Comparison of ENCODE assay signal across 8 cellular contexts in genomic region chr1:10152709-10153284, GRCh38. TPM values are rescaled to one million over a fixed set of nuclear protein-coding genes. Genes with fewer than 3 reads are reported as not detected.
A peak's percentile ranks its signal among the peaks of the same experiment; 100 is the strongest.
DNase-seq lines count a peak whose midpoint lies in the region; ATAC-seq, FAIRE-seq and TF ChIP-seq lines count a peak whose summit lies in the region.

No MANE protein-coding gene starts in this region.

- H3K9me3 ChIP-seq in SU-DHL-6 (ENCODE audit: insufficient read depth, low read length) (no peaks in the 10 kb centered on the region), HepG2 (ENCODE audit: low read length) (no peaks in the 10 kb centered on the region), stomach (no peaks in the 10 kb centered on the region)

- no peak overlapping the region for H3K9ac ChIP-seq in SU-DHL-6 (ENCODE audit: low read length)
- H3K9ac ChIP-seq in HepG2 (ENCODE audit: insufficient read depth, low read depth, low read length), result no peak overlapping the region

- no peak for TF ChIP-seq EP300 in HepG2 (IDR thresholded peaks at IDR 0.05; ENCODE audit: low read depth in 2 of 2, low read length in 2 of 2)
- TF ChIP-seq EP300 in HepG2 (CRISPR knock-in tag; IDR thresholded peaks at IDR 0.05; ENCODE audit: borderline replicate concordance), result no peak
- TF ChIP-seq EP300 in stomach (IDR thresholded peaks at IDR 0.05), result no peak

- no peaks in the 10 kb centered on the region for H3K27me3 ChIP-seq in SU-DHL-6 (ENCODE audit: low read length)
- H3K27me3 ChIP-seq in HepG2 (ENCODE audit: control insufficient read depth in 1 of 2, insufficient read depth in 2 of 2, low read length in 2 of 2), result no peaks in the 10 kb centered on the region
- no peaks in the 10 kb centered on the region for H3K27me3 ChIP-seq in stomach

- no peaks in the 10 kb centered on the region for H3F3A ChIP-seq in SU-DHL-6 (ENCODE audit: insufficient read depth)

- intact Hi-C loops in HepG2 (cut with micrococcal nuclease; ENCODE audit: unreplicated experiment), result loop anchor here (5.0 kb wide), 1 partner anchor 200 kb away; no protein-coding TSS in a partner anchor
- intact Hi-C loops in stomach (cut with DNase I; ENCODE audit: low total_unique reads), result no loop called here

- peak; percentile 42 for FAIRE-seq in HepG2 (lab: Jason Lieb, UNC)

- H3K4me2 ChIP-seq in SU-DHL-6 (ENCODE audit: low read depth, low read length, poor library complexity, severe bottlenecking) (no peak overlapping the region), HepG2 (ENCODE audit: low read depth, low read length) (no peak overlapping the region)

- H4K20me1 ChIP-seq in SU-DHL-6 (ENCODE audit: low read depth, low read length), result no peaks in the 10 kb centered on the region
- H4K20me1 ChIP-seq in HepG2 (ENCODE audit: insufficient read depth, low read length), result no peaks in the 10 kb centered on the region

- TF ChIP-seq RAD21 in HepG2 (CRISPR knock-in tag; IDR thresholded peaks at IDR 0.05), result peak; percentile 30; the same call in 1 of the 2 replicates

- no TSS peak for BruUV-seq in HepG2 (replicated peaks; lab: Mats Ljungman, UMichigan)

- ATAC-seq in HepG2 (peak; percentile 79), GM21717 (IDR thresholded peaks at IDR 0.05; ENCODE audit: unreplicated experiment) (no peak)

- peaks cover 7% of the 10 kb centered on the region for H3K4me1 ChIP-seq in HepG2 (ENCODE audit: insufficient read depth, low read length)
- peaks cover 0 to 13% (median 0%) of the 10 kb centered on the region in 4 donors for H3K4me1 ChIP-seq in stomach

- H3K36me3 ChIP-seq in SU-DHL-6 (ENCODE audit: low read length) (no peaks in the 10 kb centered on the region), HepG2 (replicated peaks in 1 of 2; ENCODE audit: control insufficient read depth in 1 of 2, insufficient read depth in 2 of 2, low read length in 2 of 2) (peaks cover 0 to 3% of the 10 kb centered on the region in 2 experiments; a peak in 2 of 5 replicates), stomach (peaks cover under 1 to 77% (median 70%) of the 10 kb centered on the region in 4 donors)

- in situ Hi-C loops in Caki2 (cut with HindIII; ENCODE audit: low pct_unique_long_range_greater_than_20kb, low sequenced_read_pairs) (no loop called here), HepG2 (cut with HindIII; ENCODE audit: extremely low pct_ligation_motif_present, low pct_unique_long_range_greater_than_20kb) (no loop called here)

- H2AFZ ChIP-seq in SU-DHL-6 (ENCODE audit: low read depth, low read length, severe bottlenecking) (no peak overlapping the region), HepG2 (ENCODE audit: low read length) (no peak overlapping the region)

- TF ChIP-seq POLR2A in HepG2 (IDR thresholded peaks at IDR 0.05; ENCODE audit: insufficient read depth in 1 of 2, low read depth in 2 of 2, low read length in 2 of 2) (no peak), stomach (IDR thresholded peaks at IDR 0.05) (no peak)

- H3K27ac ChIP-seq in SU-DHL-6 (ENCODE audit: low read depth, low read length), result no peak overlapping the region
- peak overlapping the region; percentile 79 for H3K27ac ChIP-seq in cingulate gyrus (ENCODE audit: low read depth, low read length)
- H3K27ac ChIP-seq in HepG2 (ENCODE audit: extremely low read length, insufficient read depth, low read length), result peak overlapping the region; percentile 38
- H3K27ac ChIP-seq in stomach, result no peak overlapping the region

- DNase-seq in Caki2 (ENCODE audit: low read depth) (peak; percentile 45), HUDEP-2 (lab: John Stamatoyannopoulos, UW; ENCODE audit: unreplicated experiment in 76 of 76) (peak in 41 of 76 experiments; percentile 1 to 50 (median 20)), HepG2 (ENCODE audit: low spot score) (no peak), stomach (peak; percentile 43), cortex of kidney (lab: John Stamatoyannopoulos, UW) (no peak)

- POLR2A ChIA-PET in HepG2 (lab: Yijun Ruan, JAX), result interaction anchor here (0.6 kb wide), 1 partner anchor 421 kb away, joined by 4 read pairs; no protein-coding TSS in a partner anchor

- CTCF ChIA-PET in HepG2 (lab: Yijun Ruan, JAX; ENCODE audit: low intra/inter-chr PET ratio, low total read pairs), result no interaction called here

- 95% methylated on average over 8 of the region's 8 CpGs for WGBS in HepG2 (ENCODE audit: low lambda C conversion rate)
- WGBS in stomach, 5 donors, result 85 to 97% (median 91%) methylated on average over 8 of the region's 8 CpGs

- H3K4me3 ChIP-seq in SU-DHL-6 (ENCODE audit: insufficient read depth, low read length, poor library complexity, severe bottlenecking), result no peak overlapping the region
- H3K4me3 ChIP-seq in HepG2 (replicated peaks in 1 of 3; ENCODE audit: insufficient read depth in 1 of 3, low read depth in 2 of 3, low read length in 3 of 3), result no peak overlapping the region
- H3K4me3 ChIP-seq in stomach, result no peak overlapping the region

- no peaks in the 10 kb centered on the region for H3K9me2 ChIP-seq in SU-DHL-6 (replicated peaks; ENCODE audit: insufficient read depth, low read length)

- TF ChIP-seq CTCF in SU-DHL-6 (IDR thresholded peaks at IDR 0.05; ENCODE audit: insufficient read depth, low read length, poor library complexity, severe bottlenecking) (peak; percentile 36), HepG2 (CRISPR knock-in tag; IDR thresholded peaks at IDR 0.05) (peak; percentile 74), stomach (IDR thresholded peaks at IDR 0.05) (peak in 4 of 7 experiments; percentile 17 to 43 (median 34))

- H3K79me2 ChIP-seq in SU-DHL-6 (ENCODE audit: insufficient read depth, low read length) (no peaks in the 10 kb centered on the region), HepG2 (ENCODE audit: insufficient read depth, low read length) (no peaks in the 10 kb centered on the region)

TF ChIP-seq in HepG2, 621 proteins besides CTCF, POLR2A, EP300 and RAD21 (continues in another document):
- TF ChIP-seq ZBTB8A (CRISPR knock-in tag; IDR thresholded peaks at IDR 0.05; ENCODE audit: borderline replicate concordance, low read depth) (no peak), ZNF317 (CRISPR knock-in tag; IDR thresholded peaks at IDR 0.05) (peak; percentile 97), ZNF770 (CRISPR knock-in tag; IDR thresholded peaks at IDR 0.05) (no peak), BHLHE40 (IDR thresholded peaks at IDR 0.05; ENCODE audit: low read length) (no peak), SMC3 (IDR thresholded peaks at IDR 0.05; ENCODE audit: low read length) (peak; percentile 48; the same call in 1 of the 2 replicates), CBX1 (IDR thresholded peaks at IDR 0.05; ENCODE audit: low read depth) (no peak), ZMAT5 (CRISPR knock-in tag; IDR thresholded peaks at IDR 0.05; ENCODE audit: borderline replicate concordance, low read depth) (no peak), ZNF766 (CRISPR knock-in tag; IDR thresholded peaks at IDR 0.05; ENCODE audit: borderline replicate concordance) (no peak), CC2D1A (CRISPR knock-in tag; IDR thresholded peaks at IDR 0.05) (no peak), HNF4A (CRISPR knock-in tag; IDR thresholded peaks at IDR 0.05) (peak; percentile 68), ZEB1 (IDR thresholded peaks at IDR 0.05; ENCODE audit: insufficient replicate concordance, low read depth) (no peak), ZFP82 (CRISPR knock-in tag; IDR thresholded peaks at IDR 0.05; ENCODE audit: borderline replicate concordance) (no peak), ZNF510 (CRISPR knock-in tag; IDR thresholded peaks at IDR 0.05; ENCODE audit: low read depth) (no peak)

RNA-seq across cellular contexts. Expression of gene KIF1B, which starts 57.6 kb away (rescaled TPM):
- 2.3 and 8.0 TPM in 2 replicates for total RNA-seq in Caki2 (2014; rRNA removed; shearing (Covaris generic); ENCODE audit: low replicate concordance)
- total RNA-seq in HepG2 (2016; rRNA removed; fragmentation: Illumina TruSeq; extraction: Trizol), result 26.7 and 43.6 TPM in 2 replicates
- total RNA-seq in HepG2 (2016; cell fraction: cytosol; rRNA removed; fragmentation: Illumina TruSeq; extraction: Trizol; ENCODE audit: low read depth), result 5.1 and 5.3 TPM in 2 replicates
- 25.5 and 40.1 TPM in 2 replicates for total RNA-seq in HepG2 (2016; cell fraction: insoluble cytoplasmic fraction; rRNA removed; fragmentation: Illumina TruSeq; extraction: Trizol)
- 11.3 and 11.4 TPM in 2 replicates for total RNA-seq in HepG2 (2016; cell fraction: membrane; rRNA removed; fragmentation: Illumina TruSeq; extraction: Trizol)
- total RNA-seq in HepG2 (2016; cell fraction: nucleus; rRNA removed; fragmentation: Illumina TruSeq; extraction: Trizol), result 35.4 and 42.7 TPM in 2 replicates
- 27.0 and 32.5 TPM in 2 replicates for polyA plus RNA-seq in HepG2 (2011; rRNA removed)
- polyA plus RNA-seq in HepG2 (2011; cell fraction: cytosol; rRNA removed), result 18.2 and 23.8 TPM in 2 replicates
- 22.1 and 26.2 TPM in 2 replicates for polyA plus RNA-seq in HepG2 (2011; cell fraction: nucleus; rRNA removed)
- 21.2 and 27.8 TPM in 2 replicates for polyA plus RNA-seq in HepG2 (2012)
- 0.59 and 0.67 TPM in 2 replicates for polyA plus RNA-seq in HepG2 (2016; cell fraction: cytosol; fragmentation: Illumina TruSeq; extraction: Trizol; ENCODE audit: low read depth)
- 23.0 and 24.6 TPM in 2 replicates for polyA plus RNA-seq in HepG2 (2016; cell fraction: insoluble cytoplasmic fraction; fragmentation: Illumina TruSeq; extraction: Trizol; ENCODE audit: low read depth)
- polyA plus RNA-seq in HepG2 (2016; cell fraction: membrane; fragmentation: Illumina TruSeq; extraction: Trizol; ENCODE audit: low read depth), result 1.5 and 1.9 TPM in 2 replicates
- polyA plus RNA-seq in HepG2 (2016; cell fraction: nucleus; fragmentation: Illumina TruSeq; extraction: Trizol; ENCODE audit: insufficient read depth, low read depth), result 22.3 and 23.8 TPM in 2 replicates
- polyA minus RNA-seq in HepG2 (2011; rRNA and poly(A)+ RNA removed; ENCODE audit: low replicate concordance), result 24.7 and 78.1 TPM in 2 replicates
- polyA minus RNA-seq in HepG2 (2011; cell fraction: cytosol; rRNA and poly(A)+ RNA removed), result 37.6 and 42.0 TPM in 2 replicates
- 62.1 and 75.5 TPM in 2 replicates for polyA minus RNA-seq in HepG2 (2011; cell fraction: nucleus; rRNA and poly(A)+ RNA removed)
- 10 to 100 TPM; 25.8 to 82.2 (median 37.9) TPM for total RNA-seq in stomach
- 1 to 10 TPM; 4.0 to 5.7 (median 4.3) TPM for polyA plus RNA-seq in stomach

Comparison
In these comparisons a context has a peak if more than half of its experiments do, and no peak if none do; other contexts are left out.
1. DNase-seq: peak in Caki2 (single experiment), HUDEP-2 (41 of 76) and stomach (single experiment); none in HepG2 (single experiment) and cortex of kidney (single experiment).
2. H3K27ac ChIP-seq: peak in cingulate gyrus (single experiment) and HepG2 (single experiment); none in SU-DHL-6 (single experiment) and stomach (0 of 5).
3. Peak in every context shown above with its lines, with median percentiles within 50 percentile points of each other: CTCF ChIP-seq.